8 cellular contexts compared by ENCODE assay signal in genomic region chr11:44036811-44037657, GRCh38. TPM values are rescaled to one million over a fixed set of nuclear protein-coding genes. Genes with fewer than 3 reads are reported as not detected.
DNase-seq lines count a peak whose midpoint lies in the region; ATAC-seq and TF ChIP-seq lines count a peak whose summit lies in the region.

No MANE protein-coding gene starts in this region.

- H4K20me1 ChIP-seq in PC-9 (ENCODE audit: insufficient read depth), result no peaks in the 10 kb centered on the region

- CTCF ChIA-PET in PC-9 (lab: Charles Lee), result interaction anchor here (0.6 to 0.7 kb wide), 3 partner anchors 129 to 854 kb away, joined by 3 to 5 read pairs (median 5); no protein-coding TSS in a partner anchor

- ATAC-seq in GM21526 (IDR thresholded peaks at IDR 0.05; ENCODE audit: low FRiP score, unreplicated experiment) (peak; percentile 84), body of pancreas (peak; percentile 85)

- no peak overlapping the region for H3K4me3 ChIP-seq in LNCaP clone FGC (ENCODE audit: low read depth, low read length)
- no peak overlapping the region for H3K4me3 ChIP-seq in PC-9
- H3K4me3 ChIP-seq in body of pancreas, result no peak overlapping the region
- H3K4me3 ChIP-seq in sigmoid colon, result no peak overlapping the region

- BruUV-seq in PC-9 (replicated peaks; lab: Mats Ljungman, UMichigan), result no TSS peak

- DNase-seq in DMS114 treated with DMSO at 0.1 percent for 48 hours (lab: John Stamatoyannopoulos, UW; ENCODE audit: unreplicated experiment) (peak; percentile 30), LNCaP clone FGC (ENCODE audit: low read depth) (peak; percentile 8), PC-9 (peak; percentile 42 to 44), body of pancreas (peak; percentile 65 to 83 (median 80)), hypothalamus (lab: John Stamatoyannopoulos, UW) (peak in 50 of 51 donors; percentile 16 to 88 (median 68)), sigmoid colon (peak; percentile 93), T1000 (lab: John Stamatoyannopoulos, UW) (no peak)

- TF ChIP-seq POLR2A in body of pancreas (IDR thresholded peaks at IDR 0.05), result no peak
- no peak for TF ChIP-seq POLR2A in sigmoid colon (IDR thresholded peaks at IDR 0.05)

- H3F3A ChIP-seq in PC-9 (ENCODE audit: insufficient read depth, low read depth), result no peaks in the 10 kb centered on the region

- no peak overlapping the region for H3K27ac ChIP-seq in PC-9
- H3K27ac ChIP-seq in body of pancreas, result no peak overlapping the region
- peak overlapping the region in 2 of 4 donors; percentile 21 to 47 for H3K27ac ChIP-seq in sigmoid colon

- H3K27me3 ChIP-seq in PC-9 (ENCODE audit: insufficient read depth, low read depth) (peaks cover 38% of the 10 kb centered on the region), body of pancreas (no peaks in the 10 kb centered on the region), sigmoid colon (no peaks in the 10 kb centered on the region)

- no peak overlapping the region for H3K4me2 ChIP-seq in PC-9

- POLR2A ChIA-PET in PC-9 (lab: Charles Lee; ENCODE audit: unreplicated experiment), result no interaction called here

- no peak for TF ChIP-seq EP300 in sigmoid colon (IDR thresholded peaks at IDR 0.05)

- TF ChIP-seq CTCF in LNCaP clone FGC (IDR thresholded peaks at IDR 0.05; ENCODE audit: control insufficient read depth, extremely low read depth, insufficient read depth), result peak; percentile 79
- TF ChIP-seq CTCF in PC-9 (conservative IDR thresholded peaks at IDR 0.05), result peak; percentile 82
- TF ChIP-seq CTCF in body of pancreas (IDR thresholded peaks at IDR 0.05), result peak; percentile 50 to 81 (median 63)
- TF ChIP-seq CTCF in sigmoid colon (IDR thresholded peaks at IDR 0.05), result peak; percentile 42 to 69 (median 60)

- no peak overlapping the region for H2AFZ ChIP-seq in PC-9

- intact Hi-C loops in PC-9 (cut with micrococcal nuclease; ENCODE audit: unreplicated experiment), result loop anchor here (1.0 kb wide), 1 partner anchor 147 kb away; no protein-coding TSS in a partner anchor
- intact Hi-C loops in body of pancreas (cut with DNase I), result loop anchor here (5.0 kb wide), 1 partner anchor 150 kb away; no protein-coding TSS in a partner anchor
- intact Hi-C loops in sigmoid colon (cut with DNase I), result loop anchor here (1.0 to 5.0 kb wide), 2 partner anchors 147 to 210 kb away; no protein-coding TSS in a partner anchor

- H3K4me1 ChIP-seq in PC-9 (replicated peaks; ENCODE audit: insufficient read depth), result no peaks in the 10 kb centered on the region
- H3K4me1 ChIP-seq in body of pancreas, result no peaks in the 10 kb centered on the region
- H3K4me1 ChIP-seq in sigmoid colon, result peaks cover 0 to 19% (median 12%) of the 10 kb centered on the region in 4 donors

- H3K36me3 ChIP-seq in PC-9 (ENCODE audit: low read depth) (no peaks in the 10 kb centered on the region), body of pancreas (replicated peaks in 1 of 2; ENCODE audit: insufficient read depth in 1 of 2, low read depth in 2 of 2) (no peaks in the 10 kb centered on the region), sigmoid colon (no peaks in the 10 kb centered on the region)

- H3K9me3 ChIP-seq in PC-9 (ENCODE audit: insufficient read depth, low read depth), result no peaks in the 10 kb centered on the region
- H3K9me3 ChIP-seq in body of pancreas, result no peaks in the 10 kb centered on the region
- H3K9me3 ChIP-seq in sigmoid colon, result peaks cover 0 to 4% (median 0%) of the 10 kb centered on the region in 4 donors

- H3K79me2 ChIP-seq in PC-9 (ENCODE audit: low read depth), result no peaks in the 10 kb centered on the region

- whole genome bisulfite sequencing in body of pancreas, 2 donors, result 23 to 27% methylated on average over 11 to 12 of the region's 12 CpGs
- 25 to 26% methylated on average over 12 of the region's 12 CpGs for WGBS in sigmoid colon, 2 donors

- H3K9me2 ChIP-seq in PC-9 (ENCODE audit: insufficient read depth), result no peaks in the 10 kb centered on the region

RNA-seq across cellular contexts. Expression of gene ACCSL, which starts 10.7 kb away (rescaled TPM):
- total RNA-seq in PC-9 (2021), result not detected in 2 replicates
- total RNA-seq in body of pancreas, result not detected
- under 1 TPM in 1 of 4 donors, not detected in 3; 0.27 TPM for total RNA-seq in sigmoid colon
- polyA plus RNA-seq in sigmoid colon, result not detected

RNA-seq across cellular contexts. Expression of gene ACCS, which starts 29.0 kb away (rescaled TPM):
- total RNA-seq in PC-9 (2021) (44.6 and 48.9 TPM in 2 replicates), body of pancreas (10 to 100 TPM; 14.3 to 64.9 TPM), sigmoid colon (10 to 100 TPM; 11.4 to 52.6 (median 14.3) TPM)
- 10 to 100 TPM in 1 of 3 donors, 1 to 10 TPM in 2; 1.8 to 10.7 (median 7.9) TPM for polyA plus RNA-seq in sigmoid colon

RNA-seq across cellular contexts. Expression of gene EXT2, which starts 58.4 kb away (rescaled TPM):
- total RNA-seq in PC-9 (2021) (72.4 and 74.8 TPM in 2 replicates), body of pancreas (10 to 100 TPM; 21.4 to 34.2 TPM), sigmoid colon (10 to 100 TPM; 46.3 to 68.1 (median 61.2) TPM)
- 10 to 100 TPM in 2 of 3 donors, 1 to 10 TPM in 1; 6.6 to 28.5 (median 11.8) TPM for polyA plus RNA-seq in sigmoid colon
